34 cellular contexts compared by ENCODE assay signal in genomic region chr2:129627437-129627836, GRCh38.
"Had no signal": no experiment of that assay in that cellular context is flagged by ENCODE, and none has a peak within 500 bp of the region (broad histone marks: within the 10 kb centered on the region; RNA-seq: fewer than 3 reads in every experiment).

No MANE protein-coding gene starts in this region.

- H2AFZ ChIP-seq: PC-9 had no signal

- H3K27ac Mint-ChIP-seq: activated B cell treated with CpG ODN at 0.5 μM for 24 hours; activated CD4-positive, alpha-beta memory T cell treated with anti-CD3 and anti-CD28 coated beads for 36 hours; activated CD8-positive, alpha-beta memory T cell treated with anti-CD3 and anti-CD28 coated beads, Interleukin-2, amount 10 ng/mL, durations not matched to agents 7 days and 5 days; activated naive CD8-positive, alpha-beta T cell treated with anti-CD3 and anti-CD28 coated beads for 36 hours had no signal

- H3K27me3 Mint-ChIP-seq: activated B cell treated with CpG ODN at 0.5 μM for 24 hours; activated CD4-positive, alpha-beta memory T cell treated with anti-CD3 and anti-CD28 coated beads for 36 hours; activated CD8-positive, alpha-beta memory T cell treated with anti-CD3 and anti-CD28 coated beads, Interleukin-2, amount 10 ng/mL, durations not matched to agents 7 days and 5 days had no signal

- DNase-seq: activated B cell treated with CpG ODN at 0.5 μM for 24 hours; activated CD4-positive, alpha-beta memory T cell treated with anti-CD3 and anti-CD28 coated beads for 36 hours; activated CD4-positive, alpha-beta T cell treated with anti-CD3 and anti-CD28 coated beads for 4 hours; activated CD4-positive, alpha-beta T cell treated with anti-CD3 and anti-CD28 coated beads, Interleukin-2, amount 50 U/mL, for 1 hour; activated CD4-positive, CD25-positive, alpha-beta regulatory T cell treated with anti-CD3 and anti-CD28 coated beads, Interleukin-2, amount 50 U/mL, for 72 hours; activated CD8-positive, alpha-beta memory T cell treated with anti-CD3 and anti-CD28 coated beads, Interleukin-2, amount 10 ng/mL, durations not matched to agents 7 days and 5 days; activated CD8-positive, alpha-beta memory T cell treated with anti-CD3 and anti-CD28 coated beads, Interleukin-2, amount 50 U/mL, for 48 hours; activated effector memory CD4-positive, alpha-beta T cell treated with anti-CD3 and anti-CD28 coated beads, Interleukin-2, amount 50 U/mL, for 16 hours; activated naive CD4-positive, alpha-beta T cell; activated naive CD4-positive, alpha-beta T cell treated with anti-CD3 and anti-CD28 coated beads, Interleukin-2, amount 50 U/mL, for 16 hours; activated naive CD8-positive, alpha-beta T cell treated with anti-CD3 and anti-CD28 coated beads for 36 hours; activated T-cell treated with anti-CD3 and anti-CD28 coated beads, Interleukin-2, amount 50 U/mL, for 48 hours; amniotic stem cell; aorta; brain microvascular endothelial cell; Karpas-422; NCI-H1048; NCI-H1436 treated with DMSO at 0.1 percent for 48 hours; NCI-H1694 treated with DMSO at 0.1 percent for 48 hours; NCI-H2029; NCI-H2171; NCI-H510A; NCI-H526; NCI-H748 treated with DMSO at 0.1 percent for 48 hours; NK-92 treated with Interleukin-12 subunit alpha and Interleukin-12 subunit beta, amount 100 ng/mL, for 24 hours; PC-9; SJCRH30; T1000 had no signal

- H3K27me3 ChIP-seq: brain microvascular endothelial cell, cardiac muscle cell had no signal

- H3K4me3 Mint-ChIP-seq: activated B cell treated with CpG ODN at 0.5 μM for 24 hours; activated CD4-positive, alpha-beta memory T cell treated with anti-CD3 and anti-CD28 coated beads for 36 hours; activated CD8-positive, alpha-beta memory T cell treated with anti-CD3 and anti-CD28 coated beads, Interleukin-2, amount 10 ng/mL, durations not matched to agents 7 days and 5 days; activated naive CD8-positive, alpha-beta T cell treated with anti-CD3 and anti-CD28 coated beads for 36 hours; central memory CD8-positive, alpha-beta T cell had no signal

- H3K9me3 ChIP-seq: SJCRH30 had no signal

- H3K36me3 Mint-ChIP-seq: activated CD4-positive, alpha-beta memory T cell treated with anti-CD3 and anti-CD28 coated beads for 36 hours; activated CD8-positive, alpha-beta memory T cell treated with anti-CD3 and anti-CD28 coated beads, Interleukin-2, amount 10 ng/mL, durations not matched to agents 7 days and 5 days; activated naive CD8-positive, alpha-beta T cell treated with anti-CD3 and anti-CD28 coated beads for 36 hours had no signal

- H3K4me2 ChIP-seq: PC-9 had no signal

- H3K4me1 Mint-ChIP-seq: activated B cell treated with CpG ODN at 0.5 μM for 24 hours; activated CD8-positive, alpha-beta memory T cell treated with anti-CD3 and anti-CD28 coated beads, Interleukin-2, amount 10 ng/mL, durations not matched to agents 7 days and 5 days; activated naive CD8-positive, alpha-beta T cell treated with anti-CD3 and anti-CD28 coated beads for 36 hours; central memory CD8-positive, alpha-beta T cell had no signal

- FAIRE-seq: RCC 7860, TTC549 had no signal

- H3K9me3 Mint-ChIP-seq: activated naive CD8-positive, alpha-beta T cell treated with anti-CD3 and anti-CD28 coated beads for 36 hours had no signal

- H3K27ac ChIP-seq: brain microvascular endothelial cell, cardiac muscle cell, PC-9, RWPE1, SJCRH30, SK-N-MC had no signal

- H3K36me3 ChIP-seq: brain microvascular endothelial cell, cardiac muscle cell, SJCRH30 had no signal

- H3K4me1 ChIP-seq: SJCRH30 had no signal

- H3K4me3 ChIP-seq: cardiac muscle cell, PC-9, SJCRH30, SK-N-MC had no signal
